In the genomic region with DNA sequence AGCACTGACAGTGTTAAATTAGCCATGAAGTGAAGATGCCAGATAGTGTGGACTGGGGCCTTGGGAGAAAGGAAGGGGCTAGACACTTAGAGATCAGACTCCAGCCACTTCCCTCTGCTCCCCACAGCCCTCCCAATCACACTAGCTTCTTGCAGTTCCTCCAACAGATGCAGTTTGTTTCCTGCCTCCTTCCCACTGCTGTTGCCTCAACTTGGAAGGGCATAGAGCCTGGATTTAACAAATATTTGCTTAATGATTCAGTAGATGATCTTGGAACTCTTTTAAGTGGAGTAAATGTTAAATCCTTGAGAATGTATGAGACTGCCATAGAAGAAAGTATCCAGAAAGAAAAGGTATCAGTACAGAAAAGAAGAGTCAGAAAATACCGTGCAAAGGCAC, we compare ENCODE assay signal across 1 cellular context.
TF ChIP-seq lines count a peak whose summit lies in the region.

No MANE protein-coding gene starts in this region.

TF ChIP-seq in H1, 55 proteins besides CTCF, POLR2A, EP300 and RAD21:
- TF ChIP-seq RNF2 (IDR thresholded peaks at IDR 0.05; ENCODE audit: borderline replicate concordance, low read depth, low read length, missing control alignments, poor library complexity, severe bottlenecking) = no peak
